Comparison of ENCODE assay signal across 10 cellular contexts in genomic region chr7:6395898-6396582, GRCh38. TPM values are rescaled to one million over a fixed set of nuclear protein-coding genes. Genes with fewer than 3 reads are reported as not detected.
DNase-seq lines count a peak whose midpoint lies in the region; ATAC-seq, FAIRE-seq and TF ChIP-seq lines count a peak whose summit lies in the region.
"Had no signal": no experiment of that assay in that cellular context is flagged by ENCODE, and none has a peak within 500 bp of the region (broad histone marks: within the 10 kb centered on the region; RNA-seq: fewer than 3 reads in every experiment).

No MANE protein-coding gene starts in this region.

- peaks cover 0 to 8% (median 2%) of the 10 kb centered on the region in 3 donors for H3K27me3 Mint-ChIP-seq in immature natural killer cell (ENCODE audit: low read depth in 3 of 3)

- WGBS in stomach, 5 donors = 62 to 73% (median 67%) methylated on average over 23 of the region's 23 CpGs
- WGBS in small intestine, 3 donors = 68 to 82% (median 82%) methylated on average over 23 of the region's 23 CpGs

- peaks cover 0 to 18% (median 3%) of the 10 kb centered on the region in 3 donors for H3K36me3 Mint-ChIP-seq in immature natural killer cell

- TF ChIP-seq POLR2A in stomach (IDR thresholded peaks at IDR 0.05) = no peak

- intact Hi-C loops in stomach (cut with DNase I; ENCODE audit: low total_unique reads) = no loop called here

- peak overlapping the region; percentile 73 for H3K27ac ChIP-seq in angular gyrus (ENCODE audit: low read depth, low read length)
- peak overlapping the region; percentile 39 to 87 (median 82) for H3K27ac ChIP-seq in stomach
- peak overlapping the region in 1 of 2 donors; percentile 18 for H3K27ac ChIP-seq in small intestine (ENCODE audit: low read depth in 1 of 2, low read length in 1 of 2)

- peak overlapping the region; percentile 49 to 85 (median 82) for H3K27ac Mint-ChIP-seq in immature natural killer cell

- H3K4me3 ChIP-seq in stomach (peak overlapping the region in 1 of 4 donors; percentile 24), small intestine (ENCODE audit: low read depth in 1 of 2, low read length in 2 of 2) (no peak overlapping the region)

- no peak for FAIRE-seq in small intestine (lab: Jason Lieb, UNC)
- FAIRE-seq: bronchial epithelial cell had no signal

- H3K4me3 Mint-ChIP-seq in immature natural killer cell = peak overlapping the region; percentile 67 to 81 (median 74)

- H3K9me3 Mint-ChIP-seq in immature natural killer cell = no peaks in the 10 kb centered on the region

- H3K27me3 ChIP-seq in stomach (no peaks in the 10 kb centered on the region), small intestine (ENCODE audit: control insufficient read depth in 2 of 2, insufficient read depth in 2 of 2, low read length in 2 of 2) (no peaks in the 10 kb centered on the region)

- H3K9me3 ChIP-seq in stomach (no peaks in the 10 kb centered on the region), small intestine (ENCODE audit: control insufficient read depth, low read depth) (no peaks in the 10 kb centered on the region)

- no peak for TF ChIP-seq CTCF in stomach (IDR thresholded peaks at IDR 0.05)

- no peak for TF ChIP-seq EP300 in stomach (IDR thresholded peaks at IDR 0.05)

- H3K4me1 Mint-ChIP-seq in immature natural killer cell = peaks cover 71 to 82% of the 10 kb centered on the region in 2 donors

- H3K36me3 ChIP-seq in stomach (peaks cover 4 to 59% (median 50%) of the 10 kb centered on the region in 4 donors), small intestine (ENCODE audit: control insufficient read depth in 2 of 2, insufficient read depth in 2 of 2, low read length in 2 of 2) (peaks cover 4 to 7% of the 10 kb centered on the region in 2 donors)

- DNase-seq in MV-4-11 (lab: John Stamatoyannopoulos, UW) = peak; percentile 86
- DNase-seq in immature natural killer cell = no peak
- no peak for DNase-seq in stomach
- no peak for DNase-seq in small intestine
- DNase-seq in activated naive CD4-positive, alpha-beta T cell treated with anti-CD3 and anti-CD28 coated beads, Interleukin-2, amount 50 U/mL, for 16 hours = no peak
- DNase-seq: RPMI8226 had no signal

- peaks cover 69 to 100% (median 81%) of the 10 kb centered on the region in 4 donors for H3K4me1 ChIP-seq in stomach
- peaks cover 11% of the 10 kb centered on the region in 2 donors for H3K4me1 ChIP-seq in small intestine (ENCODE audit: control insufficient read depth in 2 of 2, insufficient read depth in 1 of 2, low read depth in 1 of 2, low read length in 1 of 2)

- ATAC-seq in GM21576 (IDR thresholded peaks at IDR 0.05; ENCODE audit: unreplicated experiment) (no peak), GM19324 (IDR thresholded peaks at IDR 0.05; ENCODE audit: low FRiP score, unreplicated experiment) (no peak)

RNA-seq across cellular contexts. Expression of gene RAC1, which starts 21.7 kb away (rescaled TPM):
- polyA plus RNA-seq in immature natural killer cell (100 to 1,000 TPM; 324 to 389 (median 386) TPM), stomach (100 to 1,000 TPM; 190 to 319 (median 302) TPM), small intestine (100 to 1,000 TPM; 236 to 429 (median 339) TPM)
- total RNA-seq in stomach = 100 to 1,000 TPM in 4 of 5 donors, 10 to 100 TPM in 1; 27.4 to 159 (median 118) TPM

RNA-seq across cellular contexts. Expression of gene FAM220A, which starts 47.3 kb away (rescaled TPM):
- polyA plus RNA-seq in immature natural killer cell (1 to 10 TPM; 1.9 to 6.2 (median 5.7) TPM), stomach (1 to 10 TPM; 7.1 to 7.3 (median 7.2) TPM), small intestine (1 to 10 TPM; 4.9 to 7.6 (median 6.6) TPM)
- 10 to 100 TPM in 2 of 5 donors, 1 to 10 TPM in 3; 3.6 to 92.2 (median 9.2) TPM for total RNA-seq in stomach

RNA-seq across cellular contexts. Expression of gene DAGLB, which starts 51.7 kb away (rescaled TPM):
- polyA plus RNA-seq in immature natural killer cell = 10 to 100 TPM in 1 of 3 donors, 1 to 10 TPM in 2; 6.0 to 12.6 (median 7.4) TPM
- total RNA-seq in stomach = 10 to 100 TPM in 4 of 5 donors, 1 to 10 TPM in 1; 5.8 to 23.7 (median 15.4) TPM
- polyA plus RNA-seq in stomach = 1 to 10 TPM; 4.7 to 6.6 (median 5.0) TPM
- polyA plus RNA-seq in small intestine = 10 to 100 TPM in 2 of 3 donors, 1 to 10 TPM in 1; 8.8 to 22.4 (median 21.9) TPM
